ENCODE assay signal across 29 cellular contexts in genomic region chr4:13364653-13365052, GRCh38.
DNase-seq lines count a peak whose midpoint lies in the region; ATAC-seq, FAIRE-seq and TF ChIP-seq lines count a peak whose summit lies in the region.
"Had no signal": no experiment of that assay in that cellular context is flagged by ENCODE, and none has a peak within 500 bp of the region (broad histone marks: within the 10 kb centered on the region; RNA-seq: fewer than 3 reads in every experiment).

No MANE protein-coding gene starts in this region.

- no peak overlapping the region for H2BK12ac ChIP-seq in H1 (ENCODE audit: low read depth, low read length)

- POLR2A ChIA-PET in K562 (lab: Yijun Ruan, JAX) (interaction anchor here (1.1 kb wide), 2 partner anchors 10 to 53 kb away, joined by 4 read pairs; no protein-coding TSS in a partner anchor), H1 (lab: Charles Lee; ENCODE audit: partially characterized antibody) (interaction anchor here (0.6 kb wide), 1 partner anchor 26 kb away, joined by 3 read pairs; no protein-coding TSS in a partner anchor), MCF 10A (lab: Yijun Ruan, JAX) (interaction anchor here (0.6 kb wide), 1 partner anchor 263 kb away, joined by 3 read pairs; the partner anchor contains the start of gene BOD1L1)

- H3K4me3 ChIP-seq in K562: no peak overlapping the region
- H3K4me3 ChIP-seq in H1 (ENCODE audit: extremely low read depth in 1 of 4, insufficient read depth in 2 of 4, low read depth in 3 of 4, low read length in 4 of 4): no peak overlapping the region
- H3K4me3 ChIP-seq in Peyer's patch: no peak overlapping the region
- H3K4me3 ChIP-seq: BLaER1, GM12878 had no signal

- peaks cover 42% of the 10 kb centered on the region for H3K4me1 Mint-ChIP-seq in nephron progenitor cell
- H3K4me1 Mint-ChIP-seq in MCF 10A (ENCODE audit: insufficient read depth, unreplicated experiment): peaks cover 9% of the 10 kb centered on the region
- no peaks in the 10 kb centered on the region for H3K4me1 Mint-ChIP-seq in mesothelial cell of epicardium
- H3K4me1 Mint-ChIP-seq: CD14-positive monocyte; CD8-positive, alpha-beta memory T cell had no signal

- no peak overlapping the region for H3K56ac ChIP-seq in H1 (replicated peaks; ENCODE audit: insufficient read length, low read depth, low read length)

- H3K23ac ChIP-seq in H1 (ENCODE audit: insufficient read length): no peak overlapping the region

- H3K79me1 ChIP-seq in H1 (ENCODE audit: low read depth, low read length): no peaks in the 10 kb centered on the region

- FAIRE-seq in K562 (lab: Jason Lieb, UNC): no peak
- FAIRE-seq in H1 (lab: Jason Lieb, UNC): no peak
- FAIRE-seq: A204.1, GM12878, GM12892, GM18507, GM19239 had no signal

- H2AFZ ChIP-seq in K562 (ENCODE audit: low read depth, low read length) (no peak overlapping the region), H1 (ENCODE audit: low read length) (no peak overlapping the region)

- H3K4me3 Mint-ChIP-seq in nephron progenitor cell (no peak overlapping the region), MCF 10A (ENCODE audit: unreplicated experiment) (no peak overlapping the region), mesothelial cell of epicardium (no peak overlapping the region)
- H3K4me3 Mint-ChIP-seq: CD14-positive monocyte; CD4-positive, alpha-beta memory T cell; CD4-positive, CD25-positive, alpha-beta regulatory T cell; CD8-positive, alpha-beta memory T cell had no signal

- H2BK120ac ChIP-seq in H1 (replicated peaks; ENCODE audit: low read depth, low read length): no peak overlapping the region

- H3K27me3 Mint-ChIP-seq in nephron progenitor cell (ENCODE audit: low read depth, poor library complexity) (peaks cover 2% of the 10 kb centered on the region), MCF 10A (ENCODE audit: insufficient read depth, unreplicated experiment) (no peaks in the 10 kb centered on the region), mesothelial cell of epicardium (ENCODE audit: low read depth) (no peaks in the 10 kb centered on the region)
- H3K27me3 Mint-ChIP-seq: CD4-positive, alpha-beta memory T cell; CD4-positive, CD25-positive, alpha-beta regulatory T cell had no signal

- H3K36me3 ChIP-seq in K562 (ENCODE audit: control insufficient read depth, insufficient read depth, low read length): peaks cover 6% of the 10 kb centered on the region; the same call in 2 of the 3 replicates
- no peaks in the 10 kb centered on the region for H3K36me3 ChIP-seq in H1 (ENCODE audit: control insufficient read depth in 2 of 4, insufficient read depth in 4 of 4, low read length in 3 of 4)
- no peaks in the 10 kb centered on the region for H3K36me3 ChIP-seq in Peyer's patch
- H3K36me3 ChIP-seq: BE2C had no signal

- no peak overlapping the region for H3K18ac ChIP-seq in H1 (ENCODE audit: extremely low read depth, low read length)

- no peaks in the 10 kb centered on the region for H3K9me1 ChIP-seq in K562 (ENCODE audit: control insufficient read depth, insufficient read depth, low read length)

- no peak overlapping the region for H3K4ac ChIP-seq in H1 (replicated peaks; ENCODE audit: insufficient read length, low read depth, low read length)

- H2BK20ac ChIP-seq in H1 (ENCODE audit: low read length): no peak overlapping the region

- no peaks in the 10 kb centered on the region for H4K20me1 ChIP-seq in K562 (replicated peaks; ENCODE audit: control insufficient read depth, insufficient read depth, low read length)
- H4K20me1 ChIP-seq in H1 (replicated peaks in 1 of 2; ENCODE audit: control insufficient read depth in 1 of 2, insufficient read depth in 2 of 2, low read length in 2 of 2): no peaks in the 10 kb centered on the region
- H4K20me1 ChIP-seq: BLaER1 had no signal

- no peak overlapping the region for H3K4me2 ChIP-seq in K562 (ENCODE audit: insufficient read depth, low read length)
- H3K4me2 ChIP-seq in H1 (ENCODE audit: insufficient read depth in 1 of 2, low read depth in 2 of 2, low read length in 2 of 2): no peak overlapping the region
- H3K4me2 ChIP-seq: BLaER1 had no signal

- in situ Hi-C loops in K562 (cut with MboI): no loop called here

- 94% methylated on average over 6 of the region's 6 CpGs for WGBS in K562 (ENCODE audit: insufficient coverage, low coverage, missing lambda C conversion rate)
- WGBS in H1 (ENCODE audit: extremely low coverage in 1 of 2, insufficient coverage in 1 of 2, insufficient read length in 1 of 2, insufficient replicate concordance in 2 of 2, low coverage in 1 of 2, low lambda C conversion rate in 2 of 2, missing lambda C conversion rate in 1 of 2), 2 experiments: 95% methylated on average over 6 of the region's 6 CpGs; no CpG with 5 or more reads in 1 of the 2 experiments

- H2BK5ac ChIP-seq in H1 (ENCODE audit: low read depth, low read length): no peak overlapping the region

- H3K79me2 ChIP-seq in K562 (ENCODE audit: control insufficient read depth, insufficient read depth, low read length) (peaks cover 24% of the 10 kb centered on the region), H1 (ENCODE audit: control insufficient read depth in 1 of 2, insufficient read depth in 2 of 2, low read length in 2 of 2) (no peaks in the 10 kb centered on the region)

- TF ChIP-seq POLR2A in K562 (conservative IDR thresholded peaks at IDR 0.05) (no peak), H1 (IDR thresholded peaks at IDR 0.05; ENCODE audit: control extremely low read depth in 1 of 2, low read depth in 2 of 2, low read length in 2 of 2) (no peak), Peyer's patch (IDR thresholded peaks at IDR 0.05) (no peak)

- H3K9me3 Mint-ChIP-seq in nephron progenitor cell (no peaks in the 10 kb centered on the region), MCF 10A (ENCODE audit: unreplicated experiment) (no peaks in the 10 kb centered on the region), mesothelial cell of epicardium (no peaks in the 10 kb centered on the region)
- H3K9me3 Mint-ChIP-seq: CD8-positive, alpha-beta memory T cell had no signal

- H4K8ac ChIP-seq in H1 (ENCODE audit: extremely low read depth, insufficient read depth, low read length): no peak overlapping the region

- H3K27ac Mint-ChIP-seq in nephron progenitor cell (peak overlapping the region; percentile 27), MCF 10A (ENCODE audit: low read depth, unreplicated experiment) (no peak overlapping the region), mesothelial cell of epicardium (no peak overlapping the region)
- H3K27ac Mint-ChIP-seq: CD14-positive monocyte; CD4-positive, alpha-beta memory T cell; CD4-positive, CD25-positive, alpha-beta regulatory T cell; CD8-positive, alpha-beta memory T cell had no signal

- no peak overlapping the region for H3K14ac ChIP-seq in H1 (ENCODE audit: insufficient read length)

- H3K9ac ChIP-seq in K562 (ENCODE audit: insufficient read depth in 1 of 2, low read depth in 2 of 2, low read length in 2 of 2) (no peak overlapping the region), H1 (replicated peaks in 1 of 4; ENCODE audit: extremely low read depth in 1 of 4, low read depth in 3 of 4, low read length in 3 of 4) (no peak overlapping the region)
- H3K9ac ChIP-seq: BLaER1 had no signal

- DNase-seq in K562 (ENCODE audit: extremely low read depth in 1 of 4, low spot score in 3 of 4): no peak
- DNase-seq in H1 (ENCODE audit: low read depth in 1 of 2, low spot score in 2 of 2): no peak
- DNase-seq in epithelial cell of prostate (ENCODE audit: low read depth, low spot score): no peak
- no peak for DNase-seq in nephron progenitor cell
- DNase-seq in MCF 10A (ENCODE audit: unreplicated experiment): no peak
- no peak for DNase-seq in mesothelial cell of epicardium (ENCODE audit: low spot score in 2 of 2, unreplicated experiment in 2 of 2)
- DNase-seq in retina: no peak
- DNase-seq in Peyer's patch: no peak
- DNase-seq: 8988T; ACHN; BE2C; C1 segment of cervical spinal cord; CD4-positive, alpha-beta memory T cell; CD4-positive, CD25-positive, alpha-beta regulatory T cell; CD8-positive, alpha-beta memory T cell; COR-L47; DMS 273 treated with DMSO at 0.1 percent for 48 hours; DMS153; DMS53; DND-41; EL; GDM1 had no signal

- intact Hi-C loops in K562 (cut with micrococcal nuclease): loop anchor here (5.0 kb wide), 4 partner anchors 68 to 512 kb away; partner anchors contain the start of gene RAB28
- intact Hi-C loops in MCF 10A (cut with micrococcal nuclease): no loop called here

- peaks cover 3 to 16% of the 10 kb centered on the region in 2 experiments; a peak in 3 of 5 replicates for H3K4me1 ChIP-seq in K562 (replicated peaks in 1 of 2; ENCODE audit: control insufficient read depth in 2 of 2, insufficient read depth in 2 of 2, low read length in 2 of 2)
- H3K4me1 ChIP-seq in H1 (replicated peaks in 1 of 4; ENCODE audit: control insufficient read depth in 3 of 4, insufficient read depth in 4 of 4, low read length in 3 of 4): no peaks in the 10 kb centered on the region
- no peaks in the 10 kb centered on the region for H3K4me1 ChIP-seq in Peyer's patch
- H3K4me1 ChIP-seq: BE2C, BLaER1 had no signal

- no peak overlapping the region for H3K27ac ChIP-seq in K562 (ENCODE audit: extremely low read depth, low read depth, low read length)
- H3K27ac ChIP-seq in H1 (ENCODE audit: low read depth, low read length): no peak overlapping the region
- peak overlapping the region; percentile 33 for H3K27ac ChIP-seq in epithelial cell of prostate
- H3K27ac ChIP-seq in Peyer's patch: no peak overlapping the region
- H3K27ac ChIP-seq: BLaER1 had no signal

- BruUV-seq in K562 (replicated peaks; lab: Mats Ljungman, UMichigan): no TSS peak
- BruUV-seq in MCF 10A (replicated peaks; lab: Mats Ljungman, UMichigan): no TSS peak

- no peak overlapping the region for H2BK15ac ChIP-seq in H1 (ENCODE audit: low read length)

- TF ChIP-seq CTCF in K562 (IDR thresholded peaks at IDR 0.05 in 2 of 3, conservative IDR thresholded peaks at IDR 0.05 in 1 of 3; ENCODE audit: insufficient read depth in 2 of 3, low read depth in 1 of 3, low read length in 3 of 3) (no peak), H1 (IDR thresholded peaks at IDR 0.05; ENCODE audit: control extremely low read depth in 1 of 3, insufficient read depth in 1 of 3, low read depth in 1 of 3, low read length in 3 of 3) (no peak), nephron progenitor cell (IDR thresholded peaks at IDR 0.05) (no peak), MCF 10A (IDR thresholded peaks at IDR 0.05; ENCODE audit: unreplicated experiment) (no peak), mesothelial cell of epicardium (IDR thresholded peaks at IDR 0.05; ENCODE audit: unreplicated experiment) (no peak), Peyer's patch (IDR thresholded peaks at IDR 0.05) (no peak)

- no peaks in the 10 kb centered on the region for H3K23me2 ChIP-seq in H1 (ENCODE audit: low read depth, low read length)

- H2AK5ac ChIP-seq in H1 (ENCODE audit: low read depth, low read length): no peak overlapping the region

- no peak overlapping the region for H4K5ac ChIP-seq in H1 (ENCODE audit: insufficient read length, low read depth, low read length)

- H3K9me3 ChIP-seq in K562 (replicated peaks; ENCODE audit: control insufficient read depth, insufficient read depth, low read depth, low read length) (no peaks in the 10 kb centered on the region), H1 (ENCODE audit: insufficient read depth in 2 of 2, low read depth in 1 of 2, low read length in 1 of 2) (no peaks in the 10 kb centered on the region), Peyer's patch (no peaks in the 10 kb centered on the region)
- H3K9me3 ChIP-seq: BE2C, BLaER1 had no signal

- H4K91ac ChIP-seq in H1 (replicated peaks; ENCODE audit: insufficient read length, low read length): no peak overlapping the region

- CTCF ChIA-PET in K562 (lab: Yijun Ruan, JAX; ENCODE audit: low intra/inter-chr PET ratio): no interaction called here
- CTCF ChIA-PET in H1 (lab: Charles Lee; ENCODE audit: partially characterized antibody): no interaction called here
- CTCF ChIA-PET in MCF 10A (lab: Yijun Ruan, JAX): no interaction called here

- no peak for ATAC-seq in K562
- ATAC-seq: GM12878 had no signal

- TF ChIP-seq RAD21 in K562 (CRISPR knock-in tag; conservative IDR thresholded peaks at IDR 0.05 in 1 of 2, IDR thresholded peaks at IDR 0.05 in 1 of 2) (no peak), H1 (IDR thresholded peaks at IDR 0.05 in 1 of 2, conservative IDR thresholded peaks at IDR 0.05 in 1 of 2; ENCODE audit: low read depth in 2 of 2, low read length in 2 of 2) (no peak)

- TF ChIP-seq EP300 in K562 (IDR thresholded peaks at IDR 0.05; ENCODE audit: low read length) (no peak), H1 (IDR thresholded peaks at IDR 0.05; ENCODE audit: borderline replicate concordance in 1 of 2, low read depth in 2 of 2, low read length in 2 of 2) (no peak)

- H3K27me3 ChIP-seq in K562 (ENCODE audit: control insufficient read depth in 2 of 2, insufficient read depth in 2 of 2, low read length in 2 of 2): no peaks in the 10 kb centered on the region
- H3K27me3 ChIP-seq in H1 (replicated peaks in 1 of 4; ENCODE audit: control insufficient read depth in 3 of 4, extremely low read depth in 1 of 4, insufficient read depth in 3 of 4, low read length in 3 of 4): no peaks in the 10 kb centered on the region
- H3K27me3 ChIP-seq in Peyer's patch: no peaks in the 10 kb centered on the region
- H3K27me3 ChIP-seq: BE2C, BLaER1 had no signal

- H3K36me3 Mint-ChIP-seq in nephron progenitor cell (ENCODE audit: low read depth) (peaks cover 51% of the 10 kb centered on the region), MCF 10A (ENCODE audit: insufficient read depth, unreplicated experiment) (peaks cover 7% of the 10 kb centered on the region), mesothelial cell of epicardium (no peaks in the 10 kb centered on the region)

Comparison
In these comparisons a context has a peak if more than half of its experiments do, and no peak if none do; other contexts are left out.
1. Of the 49 proteins assayed by ChIP-seq in both K562 and H1: peak only in K562: none; only in H1: none; in both: YY1; in neither: 48.